18 cellular contexts compared by ENCODE assay signal in genomic region chr3:114680299-114680698, GRCh38.
DNase-seq lines count a peak whose midpoint lies in the region; ATAC-seq and TF ChIP-seq lines count a peak whose summit lies in the region.
"Had no signal": no experiment of that assay in that cellular context is flagged by ENCODE, and none has a peak within 500 bp of the region (broad histone marks: within the 10 kb centered on the region; RNA-seq: fewer than 3 reads in every experiment).

No MANE protein-coding gene starts in this region.

- no peaks in the 10 kb centered on the region for H3K36me3 Mint-ChIP-seq in effector memory CD8-positive, alpha-beta T cell (ENCODE audit: insufficient read depth)

- H3K9me3 ChIP-seq in liver (ENCODE audit: control insufficient read depth in 4 of 4, low read length in 3 of 4) = no peaks in the 10 kb centered on the region
- H3K9me3 ChIP-seq: A549, Caco-2 had no signal

- DNase-seq in M059J (ENCODE audit: low read depth) = peak; percentile 29
- no peak for DNase-seq in left lobe of liver (ENCODE audit: low spot score)
- DNase-seq in activated CD4-positive, CD25-positive, alpha-beta regulatory T cell (lab: John Stamatoyannopoulos, UW) = no peak
- DNase-seq in LoVo (ENCODE audit: low spot score) = no peak
- no peak for DNase-seq in effector memory CD8-positive, alpha-beta T cell
- DNase-seq in KBM-7 = no peak
- DNase-seq: AML-193; Caco-2; Calu3; CD4-positive, alpha-beta T cell; CD8-positive, alpha-beta T cell; DMS79 treated with DMSO at 0.1 percent for 48 hours; GF-D8 had no signal

- H3K4me3 ChIP-seq in liver (ENCODE audit: low read depth in 1 of 3, low read length in 3 of 3) = peak overlapping the region in 1 of 3 donors; percentile 23
- H3K4me3 ChIP-seq: A549; BLaER1 treated with 17β-estradiol and CSF1 and Interleukin-3, amounts not matched to agents 10 nM and 100 nM had no signal

- no peaks in the 10 kb centered on the region for H3K27me3 Mint-ChIP-seq in effector memory CD8-positive, alpha-beta T cell
- H3K27me3 Mint-ChIP-seq: B cell; CD4-positive, alpha-beta T cell had no signal

- no peaks in the 10 kb centered on the region for H3K9me3 Mint-ChIP-seq in effector memory CD8-positive, alpha-beta T cell

- no peak for TF ChIP-seq CTCF in liver (IDR thresholded peaks at IDR 0.05; ENCODE audit: low read depth, low read length, missing input control)

- peaks cover 3 to 9% (median 7%) of the 10 kb centered on the region in 4 donors for H3K4me1 ChIP-seq in liver (ENCODE audit: control insufficient read depth in 4 of 4, insufficient read depth in 4 of 4, low read length in 3 of 4)

- TF ChIP-seq RAD21 in liver (IDR thresholded peaks at IDR 0.05) = peak; percentile 53 to 60

- peak overlapping the region in 1 of 2 donors; percentile 72 for H3K27ac ChIP-seq in liver (ENCODE audit: low read depth in 1 of 2, low read length in 2 of 2)
- H3K27ac ChIP-seq: A549; BLaER1 treated with 17β-estradiol and CSF1 and Interleukin-3, amounts not matched to agents 10 nM and 100 nM; C4-2B had no signal

- ATAC-seq in left lobe of liver = peak; percentile 79
- no peak for ATAC-seq in effector memory CD8-positive, alpha-beta T cell (replicated peaks)
- ATAC-seq: A549; CD8-positive, alpha-beta T cell had no signal

- H3K4me1 Mint-ChIP-seq in effector memory CD8-positive, alpha-beta T cell (ENCODE audit: low read depth in 2 of 2) = no peaks in the 10 kb centered on the region
- H3K4me1 Mint-ChIP-seq: B cell had no signal

- 39% methylated on average over 1 of the region's 1 CpG for WGBS in liver

- no peak overlapping the region for H3K27ac Mint-ChIP-seq in effector memory CD8-positive, alpha-beta T cell
- H3K27ac Mint-ChIP-seq: B cell; CD4-positive, alpha-beta T cell; CD8-positive, alpha-beta T cell had no signal

- in situ Hi-C loops in KBM-7 (cut with MboI; ENCODE audit: low pct_unique_long_range_greater_than_20kb, low sequenced_read_pairs) = no loop called here

- H3K4me3 Mint-ChIP-seq in effector memory CD8-positive, alpha-beta T cell = no peak overlapping the region
- H3K4me3 Mint-ChIP-seq: B cell; CD4-positive, alpha-beta T cell; CD8-positive, alpha-beta T cell had no signal

- no peaks in the 10 kb centered on the region for H3K27me3 ChIP-seq in liver (ENCODE audit: control insufficient read depth in 4 of 4, insufficient read depth in 4 of 4, low read length in 3 of 4)
- H3K27me3 ChIP-seq: BLaER1 treated with 17β-estradiol and CSF1 and Interleukin-3, amounts not matched to agents 10 nM and 100 nM had no signal

- H3K9ac ChIP-seq in liver (ENCODE audit: low read depth in 1 of 2, low read length in 2 of 2) = no peak overlapping the region
- H3K9ac ChIP-seq: BLaER1 treated with 17β-estradiol and CSF1 and Interleukin-3, amounts not matched to agents 10 nM and 100 nM had no signal

- no peaks in the 10 kb centered on the region for H3K36me3 ChIP-seq in liver (ENCODE audit: control insufficient read depth in 4 of 4, insufficient read depth in 3 of 4, low read depth in 1 of 4, low read length in 3 of 4)
- H3K36me3 ChIP-seq: BLaER1 treated with 17β-estradiol and CSF1 and Interleukin-3, amounts not matched to agents 10 nM and 100 nM had no signal

TF ChIP-seq in liver, 16 proteins besides CTCF, POLR2A, EP300 and RAD21:
- TF ChIP-seq NR2F2 (IDR thresholded peaks at IDR 0.05) (no peak), YY1 (IDR thresholded peaks at IDR 0.05) (peak; percentile 52), SP1 (IDR thresholded peaks at IDR 0.05) (peak; percentile 51), FOXA2 (IDR thresholded peaks at IDR 0.05) (peak; percentile 83), HNF4A (conservative IDR thresholded peaks at IDR 0.05) (peak; percentile 68 to 83), HNF4G (IDR thresholded peaks at IDR 0.05) (no peak), JUND (IDR thresholded peaks at IDR 0.05) (peak in 1 of 2 donors; percentile 85), TAF1 (conservative IDR thresholded peaks at IDR 0.05) (no peak), EGR1 (IDR thresholded peaks at IDR 0.05; ENCODE audit: low read depth in 2 of 2) (peak in 1 of 2 donors; percentile 47), RXRA (IDR thresholded peaks at IDR 0.05) (peak; percentile 94 to 95), FOXA1 (IDR thresholded peaks at IDR 0.05) (peak; percentile 65)
- TF ChIP-seq, protein P1, sequence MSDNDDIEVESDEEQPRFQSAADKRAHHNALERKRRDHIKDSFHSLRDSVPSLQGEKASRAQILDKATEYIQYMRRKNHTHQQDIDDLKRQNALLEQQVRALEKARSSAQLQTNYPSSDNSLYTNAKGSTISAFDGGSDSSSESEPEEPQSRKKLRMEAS (IDR thresholded peaks at IDR 0.05) = peak; percentile 67
- TF ChIP-seq, protein P2, sequence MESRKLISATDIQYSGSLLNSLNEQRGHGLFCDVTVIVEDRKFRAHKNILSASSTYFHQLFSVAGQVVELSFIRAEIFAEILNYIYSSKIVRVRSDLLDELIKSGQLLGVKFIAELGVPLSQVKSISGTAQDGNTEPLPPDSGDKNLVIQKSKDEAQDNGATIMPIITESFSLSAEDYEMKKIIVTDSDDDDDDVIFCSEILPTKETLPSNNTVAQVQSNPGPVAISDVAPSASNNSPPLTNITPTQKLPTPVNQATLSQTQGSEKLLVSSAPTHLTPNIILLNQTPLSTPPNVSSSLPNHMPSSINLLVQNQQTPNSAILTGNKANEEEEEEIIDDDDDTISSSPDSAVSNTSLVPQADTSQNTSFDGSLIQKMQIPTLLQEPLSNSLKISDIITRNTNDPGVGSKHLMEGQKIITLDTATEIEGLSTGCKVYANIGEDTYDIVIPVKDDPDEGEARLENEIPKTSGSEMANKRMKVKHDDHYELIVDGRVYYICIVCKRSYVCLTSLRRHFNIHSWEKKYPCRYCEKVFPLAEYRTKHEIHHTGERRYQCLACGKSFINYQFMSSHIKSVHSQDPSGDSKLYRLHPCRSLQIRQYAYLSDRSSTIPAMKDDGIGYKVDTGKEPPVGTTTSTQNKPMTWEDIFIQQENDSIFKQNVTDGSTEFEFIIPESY (IDR thresholded peaks at IDR 0.05) = peak; percentile 78
- TF ChIP-seq, protein P3, sequence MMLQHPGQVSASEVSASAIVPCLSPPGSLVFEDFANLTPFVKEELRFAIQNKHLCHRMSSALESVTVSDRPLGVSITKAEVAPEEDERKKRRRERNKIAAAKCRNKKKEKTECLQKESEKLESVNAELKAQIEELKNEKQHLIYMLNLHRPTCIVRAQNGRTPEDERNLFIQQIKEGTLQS (IDR thresholded peaks at IDR 0.05) = no peak
- TF ChIP-seq, protein P4, sequence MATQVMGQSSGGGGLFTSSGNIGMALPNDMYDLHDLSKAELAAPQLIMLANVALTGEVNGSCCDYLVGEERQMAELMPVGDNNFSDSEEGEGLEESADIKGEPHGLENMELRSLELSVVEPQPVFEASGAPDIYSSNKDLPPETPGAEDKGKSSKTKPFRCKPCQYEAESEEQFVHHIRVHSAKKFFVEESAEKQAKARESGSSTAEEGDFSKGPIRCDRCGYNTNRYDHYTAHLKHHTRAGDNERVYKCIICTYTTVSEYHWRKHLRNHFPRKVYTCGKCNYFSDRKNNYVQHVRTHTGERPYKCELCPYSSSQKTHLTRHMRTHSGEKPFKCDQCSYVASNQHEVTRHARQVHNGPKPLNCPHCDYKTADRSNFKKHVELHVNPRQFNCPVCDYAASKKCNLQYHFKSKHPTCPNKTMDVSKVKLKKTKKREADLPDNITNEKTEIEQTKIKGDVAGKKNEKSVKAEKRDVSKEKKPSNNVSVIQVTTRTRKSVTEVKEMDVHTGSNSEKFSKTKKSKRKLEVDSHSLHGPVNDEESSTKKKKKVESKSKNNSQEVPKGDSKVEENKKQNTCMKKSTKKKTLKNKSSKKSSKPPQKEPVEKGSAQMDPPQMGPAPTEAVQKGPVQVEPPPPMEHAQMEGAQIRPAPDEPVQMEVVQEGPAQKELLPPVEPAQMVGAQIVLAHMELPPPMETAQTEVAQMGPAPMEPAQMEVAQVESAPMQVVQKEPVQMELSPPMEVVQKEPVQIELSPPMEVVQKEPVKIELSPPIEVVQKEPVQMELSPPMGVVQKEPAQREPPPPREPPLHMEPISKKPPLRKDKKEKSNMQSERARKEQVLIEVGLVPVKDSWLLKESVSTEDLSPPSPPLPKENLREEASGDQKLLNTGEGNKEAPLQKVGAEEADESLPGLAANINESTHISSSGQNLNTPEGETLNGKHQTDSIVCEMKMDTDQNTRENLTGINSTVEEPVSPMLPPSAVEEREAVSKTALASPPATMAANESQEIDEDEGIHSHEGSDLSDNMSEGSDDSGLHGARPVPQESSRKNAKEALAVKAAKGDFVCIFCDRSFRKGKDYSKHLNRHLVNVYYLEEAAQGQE (IDR thresholded peaks at IDR 0.05) = no peak
